8 cellular contexts compared by ENCODE assay signal in genomic region chr14:91417134-91417982, GRCh38. TPM values are rescaled to one million over a fixed set of nuclear protein-coding genes. Genes with fewer than 3 reads are reported as not detected.
DNase-seq lines count a peak whose midpoint lies in the region; ATAC-seq and TF ChIP-seq lines count a peak whose summit lies in the region.

A gene with protein sequence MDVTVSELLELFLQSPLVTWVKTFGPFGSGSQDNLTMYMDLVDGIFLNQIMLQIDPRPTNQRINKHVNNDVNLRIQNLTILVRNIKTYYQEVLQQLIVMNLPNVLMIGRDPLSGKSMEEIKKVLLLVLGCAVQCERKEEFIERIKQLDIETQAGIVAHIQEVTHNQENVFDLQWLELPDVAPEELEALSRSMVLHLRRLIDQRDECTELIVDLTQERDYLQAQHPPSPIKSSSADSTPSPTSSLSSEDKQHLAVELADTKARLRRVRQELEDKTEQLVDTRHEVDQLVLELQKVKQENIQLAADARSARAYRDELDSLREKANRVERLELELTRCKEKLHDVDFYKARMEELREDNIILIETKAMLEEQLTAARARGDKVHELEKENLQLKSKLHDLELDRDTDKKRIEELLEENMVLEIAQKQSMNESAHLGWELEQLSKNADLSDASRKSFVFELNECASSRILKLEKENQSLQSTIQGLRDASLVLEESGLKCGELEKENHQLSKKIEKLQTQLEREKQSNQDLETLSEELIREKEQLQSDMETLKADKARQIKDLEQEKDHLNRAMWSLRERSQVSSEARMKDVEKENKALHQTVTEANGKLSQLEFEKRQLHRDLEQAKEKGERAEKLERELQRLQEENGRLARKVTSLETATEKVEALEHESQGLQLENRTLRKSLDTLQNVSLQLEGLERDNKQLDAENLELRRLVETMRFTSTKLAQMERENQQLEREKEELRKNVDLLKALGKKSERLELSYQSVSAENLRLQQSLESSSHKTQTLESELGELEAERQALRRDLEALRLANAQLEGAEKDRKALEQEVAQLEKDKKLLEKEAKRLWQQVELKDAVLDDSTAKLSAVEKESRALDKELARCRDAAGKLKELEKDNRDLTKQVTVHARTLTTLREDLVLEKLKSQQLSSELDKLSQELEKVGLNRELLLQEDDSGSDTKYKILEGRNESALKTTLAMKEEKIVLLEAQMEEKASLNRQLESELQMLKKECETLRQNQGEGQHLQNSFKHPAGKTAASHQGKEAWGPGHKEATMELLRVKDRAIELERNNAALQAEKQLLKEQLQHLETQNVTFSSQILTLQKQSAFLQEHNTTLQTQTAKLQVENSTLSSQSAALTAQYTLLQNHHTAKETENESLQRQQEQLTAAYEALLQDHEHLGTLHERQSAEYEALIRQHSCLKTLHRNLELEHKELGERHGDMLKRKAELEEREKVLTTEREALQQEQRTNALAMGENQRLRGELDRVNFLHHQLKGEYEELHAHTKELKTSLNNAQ (N-terminal part only) (minus strand): TSS chr14:91417820. CDS start chr14:91417690, 130 bp downstream.

- H3K27ac ChIP-seq in DOHH2 (ENCODE audit: low read depth, low read length) (peak within 1 kb of the TSS; percentile 96), SK-N-SH (ENCODE audit: low read depth in 2 of 2, low read length in 1 of 2) (peak within 1 kb of the TSS in 1 of 2 experiments; percentile 47; a peak in 1 of 4 replicates), left ventricle myocardium inferior (replicated peaks) (peak within 1 kb of the TSS; percentile 76)

- H3K36me3 ChIP-seq in DOHH2 (ENCODE audit: control insufficient read depth, low read length) (peaks cover 49% of the 10 kb centered on the region), SK-N-SH (replicated peaks in 1 of 2; ENCODE audit: control insufficient read depth in 1 of 2, insufficient read depth in 2 of 2, low read length in 1 of 2) (no peaks in the 10 kb centered on the region), left ventricle myocardium inferior (no peaks in the 10 kb centered on the region)

- no peak within 1 kb of the TSS for H3K9ac ChIP-seq in SK-N-SH

- H3K9me2 ChIP-seq in DOHH2 (replicated peaks; ENCODE audit: control insufficient read depth, low read length) = no peaks in the 10 kb centered on the region
- no peaks in the 10 kb centered on the region for H3K9me2 ChIP-seq in SK-N-SH

- H3K79me2 ChIP-seq in DOHH2 (ENCODE audit: control insufficient read depth, low read length) (peaks cover 50% of the 10 kb centered on the region), SK-N-SH (ENCODE audit: insufficient read depth) (no peaks in the 10 kb centered on the region)

- H3K9me3 ChIP-seq in DOHH2 (ENCODE audit: control insufficient read depth, insufficient read depth, low read length) = no peaks in the 10 kb centered on the region
- H3K9me3 ChIP-seq in SK-N-SH = no peaks in the 10 kb centered on the region
- H3K9me3 ChIP-seq in left ventricle myocardium inferior (replicated peaks) = no peaks in the 10 kb centered on the region

- H3F3A ChIP-seq in DOHH2 (ENCODE audit: control insufficient read depth, insufficient read depth) = peaks cover 24% of the 10 kb centered on the region
- peaks cover 3% of the 10 kb centered on the region for H3F3A ChIP-seq in SK-N-SH (replicated peaks; ENCODE audit: insufficient read depth)

- H3K36me3 Mint-ChIP-seq in activated naive CD8-positive, alpha-beta T cell = peaks cover 15% of the 10 kb centered on the region

- H3K4me2 ChIP-seq in DOHH2 (ENCODE audit: low read length) = peak within 1 kb of the TSS; percentile 95
- H3K4me2 ChIP-seq in SK-N-SH = peak within 1 kb of the TSS; percentile 67

- POLR2A ChIA-PET in SK-N-SH (lab: Yijun Ruan, JAX) = interaction anchor here (1.6 kb wide), 1 partner anchor 39 kb away, joined by 5 read pairs; no protein-coding TSS in a partner anchor

- CTCF ChIA-PET in SK-N-SH (lab: Yijun Ruan, JAX) = interaction anchor here (1.1 to 13.5 kb wide), 16 partner anchors 19 to 357 kb away, joined by 3 to 300 read pairs (median 5); partner anchors contain the start of gene RPS6KA5

- DNase-seq in SK-N-SH = peak; percentile 93
- DNase-seq in left ventricle myocardium inferior = peak; percentile 62
- no peak for DNase-seq in pulmonary artery endothelial cell (ENCODE audit: low read depth, low spot score)
- no peak for DNase-seq in GF-D8 (lab: John Stamatoyannopoulos, UW)

- H3K27ac Mint-ChIP-seq in activated naive CD8-positive, alpha-beta T cell = peak within 1 kb of the TSS; percentile 99

- peak; percentile 46 for ATAC-seq in GM21528 (IDR thresholded peaks at IDR 0.05; ENCODE audit: low FRiP score, unreplicated experiment)

- intact Hi-C loops in left ventricle myocardium inferior (cut with micrococcal nuclease) = loop anchor here (5.0 kb wide), 1 partner anchor 95 kb away; no protein-coding TSS in a partner anchor

- peak within 1 kb of the TSS; percentile 97 for H3K4me3 Mint-ChIP-seq in activated naive CD8-positive, alpha-beta T cell

- no peaks in the 10 kb centered on the region for H3K9me3 Mint-ChIP-seq in activated naive CD8-positive, alpha-beta T cell (ENCODE audit: low read depth)

- WGBS in SK-N-SH (ENCODE audit: low lambda C conversion rate) = 12% methylated on average over 19 of the region's 102 CpGs

- H3K4me1 ChIP-seq in DOHH2 (ENCODE audit: control insufficient read depth, low read length) (peaks cover 54% of the 10 kb centered on the region), SK-N-SH (ENCODE audit: control insufficient read depth in 1 of 2, insufficient read depth in 2 of 2, low read depth in 1 of 2, low read length in 1 of 2) (peaks cover 0 to 22% of the 10 kb centered on the region in 2 experiments; a peak in 2 of 4 replicates), left ventricle myocardium inferior (peaks cover 28% of the 10 kb centered on the region)

- no peak for TF ChIP-seq EP300 in Ishikawa (IDR thresholded peaks at IDR 0.05; ENCODE audit: borderline replicate concordance)
- TF ChIP-seq EP300 in SK-N-SH (IDR thresholded peaks at IDR 0.05; ENCODE audit: borderline replicate concordance in 1 of 2, low read depth in 1 of 2, low read length in 1 of 2) = no peak

- peak within 1 kb of the TSS; percentile 76 for H2AFZ ChIP-seq in SK-N-SH (ENCODE audit: low read depth)

- H4K20me1 ChIP-seq in DOHH2 (ENCODE audit: control insufficient read depth, insufficient read depth, low read depth, low read length) (peaks cover 17% of the 10 kb centered on the region; the same call in 1 of the 2 replicates), SK-N-SH (ENCODE audit: insufficient read depth) (no peaks in the 10 kb centered on the region)

- TF ChIP-seq CTCF in DOHH2 (IDR thresholded peaks at IDR 0.05; ENCODE audit: low read depth, low read length, poor library complexity, severe bottlenecking) = peak; percentile 31
- no peak for TF ChIP-seq CTCF in SK-N-SH (IDR thresholded peaks at IDR 0.05)
- TF ChIP-seq CTCF in left ventricle myocardium inferior (IDR thresholded peaks at IDR 0.05; ENCODE audit: borderline replicate concordance) = no peak

- H3K27me3 Mint-ChIP-seq in activated naive CD8-positive, alpha-beta T cell = no peaks in the 10 kb centered on the region

- peaks cover 54% of the 10 kb centered on the region for H3K4me1 Mint-ChIP-seq in activated naive CD8-positive, alpha-beta T cell (ENCODE audit: low read depth)

- H3K4me3 ChIP-seq in DOHH2 (ENCODE audit: low read length) (peak within 1 kb of the TSS; percentile 87), SK-N-SH (ENCODE audit: low read depth in 2 of 2, low read length in 1 of 2) (peak within 1 kb of the TSS; percentile 52 to 58), left ventricle myocardium inferior (peak within 1 kb of the TSS; percentile 77)

- TF ChIP-seq RAD21 in Ishikawa (IDR thresholded peaks at IDR 0.05; ENCODE audit: low read depth) (no peak), SK-N-SH (IDR thresholded peaks at IDR 0.05; ENCODE audit: low read length) (peak; percentile 46)

- H3K27me3 ChIP-seq in DOHH2 (ENCODE audit: control insufficient read depth, low read length) (no peaks in the 10 kb centered on the region), SK-N-SH (ENCODE audit: insufficient read depth) (peaks cover 15% of the 10 kb centered on the region), left ventricle myocardium inferior (ENCODE audit: low read depth) (peaks cover 52% of the 10 kb centered on the region)

TF ChIP-seq in Ishikawa, 13 proteins besides CTCF, POLR2A, EP300 and RAD21 (continues in another document):
- TF ChIP-seq CEBPB (IDR thresholded peaks at IDR 0.05) = no peak

TF ChIP-seq in SK-N-SH, 30 proteins besides CTCF, POLR2A, EP300 and RAD21 (continues in another document):
- TF ChIP-seq, protein P1, sequence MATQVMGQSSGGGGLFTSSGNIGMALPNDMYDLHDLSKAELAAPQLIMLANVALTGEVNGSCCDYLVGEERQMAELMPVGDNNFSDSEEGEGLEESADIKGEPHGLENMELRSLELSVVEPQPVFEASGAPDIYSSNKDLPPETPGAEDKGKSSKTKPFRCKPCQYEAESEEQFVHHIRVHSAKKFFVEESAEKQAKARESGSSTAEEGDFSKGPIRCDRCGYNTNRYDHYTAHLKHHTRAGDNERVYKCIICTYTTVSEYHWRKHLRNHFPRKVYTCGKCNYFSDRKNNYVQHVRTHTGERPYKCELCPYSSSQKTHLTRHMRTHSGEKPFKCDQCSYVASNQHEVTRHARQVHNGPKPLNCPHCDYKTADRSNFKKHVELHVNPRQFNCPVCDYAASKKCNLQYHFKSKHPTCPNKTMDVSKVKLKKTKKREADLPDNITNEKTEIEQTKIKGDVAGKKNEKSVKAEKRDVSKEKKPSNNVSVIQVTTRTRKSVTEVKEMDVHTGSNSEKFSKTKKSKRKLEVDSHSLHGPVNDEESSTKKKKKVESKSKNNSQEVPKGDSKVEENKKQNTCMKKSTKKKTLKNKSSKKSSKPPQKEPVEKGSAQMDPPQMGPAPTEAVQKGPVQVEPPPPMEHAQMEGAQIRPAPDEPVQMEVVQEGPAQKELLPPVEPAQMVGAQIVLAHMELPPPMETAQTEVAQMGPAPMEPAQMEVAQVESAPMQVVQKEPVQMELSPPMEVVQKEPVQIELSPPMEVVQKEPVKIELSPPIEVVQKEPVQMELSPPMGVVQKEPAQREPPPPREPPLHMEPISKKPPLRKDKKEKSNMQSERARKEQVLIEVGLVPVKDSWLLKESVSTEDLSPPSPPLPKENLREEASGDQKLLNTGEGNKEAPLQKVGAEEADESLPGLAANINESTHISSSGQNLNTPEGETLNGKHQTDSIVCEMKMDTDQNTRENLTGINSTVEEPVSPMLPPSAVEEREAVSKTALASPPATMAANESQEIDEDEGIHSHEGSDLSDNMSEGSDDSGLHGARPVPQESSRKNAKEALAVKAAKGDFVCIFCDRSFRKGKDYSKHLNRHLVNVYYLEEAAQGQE (IDR thresholded peaks at IDR 0.05; ENCODE audit: low read depth, low read length) = no peak

RNA-seq across cellular contexts. Expression of the gene that starts here (rescaled TPM):
- 0.28 and 0.39 TPM in 2 replicates for polyA plus RNA-seq in SK-N-SH (2012; rRNA removed)
- 0.37 and 0.50 TPM in 2 replicates for polyA plus RNA-seq in SK-N-SH (2012; cell fraction: cytosol; rRNA removed)
- 0.35 and 0.46 TPM in 2 replicates for polyA plus RNA-seq in SK-N-SH (2012; cell fraction: nucleus; rRNA removed)
- 2.8 TPM for total RNA-seq in left ventricle myocardium inferior
- total RNA-seq in pulmonary artery endothelial cell = 21.2 and 30.5 TPM in 2 replicates

Comparison
In these comparisons a context has a peak if more than half of its experiments do, and no peak if none do; other contexts are left out.
1. Peak in DNase-seq, H3K4me3 ChIP-seq and H3K4me2 ChIP-seq in SK-N-SH; RNA of the gene not detected or under 1 TPM.